1 cellular context compared by ENCODE assay signal in the genomic region with DNA sequence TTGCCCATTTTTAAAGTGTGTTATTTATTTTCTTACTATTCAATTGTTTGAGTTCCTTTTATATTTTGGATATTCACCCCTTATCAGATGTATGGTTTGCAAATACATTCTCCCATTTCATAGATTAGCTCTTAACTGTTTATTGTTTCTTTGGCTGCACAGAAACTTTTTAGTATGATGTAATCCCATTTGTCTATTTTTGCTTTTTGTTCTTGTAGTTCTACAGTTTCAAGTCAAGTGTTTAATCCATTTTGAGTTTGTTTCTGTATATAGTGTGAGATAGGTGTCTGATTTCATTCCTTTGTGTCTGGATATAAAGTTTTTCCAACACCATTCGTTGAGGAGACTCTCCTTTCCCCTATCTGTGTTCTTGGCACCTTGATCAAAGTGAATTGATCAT.
A peak's percentile ranks its signal among the peaks of the same experiment; 100 is the strongest.
TF ChIP-seq lines count a peak whose summit lies in the region.

No MANE protein-coding gene starts in this region.

TF ChIP-seq in HEK293, 187 proteins besides CTCF, POLR2A, EP300 and RAD21 (continued from another document):
- no peak for TF ChIP-seq MZF1 (tag by site-specific recombination; IDR thresholded peaks at IDR 0.05; ENCODE audit: borderline replicate concordance)
- no peak for TF ChIP-seq ZNF423 (tag by site-specific recombination; IDR thresholded peaks at IDR 0.05)
- TF ChIP-seq, protein P1, sequence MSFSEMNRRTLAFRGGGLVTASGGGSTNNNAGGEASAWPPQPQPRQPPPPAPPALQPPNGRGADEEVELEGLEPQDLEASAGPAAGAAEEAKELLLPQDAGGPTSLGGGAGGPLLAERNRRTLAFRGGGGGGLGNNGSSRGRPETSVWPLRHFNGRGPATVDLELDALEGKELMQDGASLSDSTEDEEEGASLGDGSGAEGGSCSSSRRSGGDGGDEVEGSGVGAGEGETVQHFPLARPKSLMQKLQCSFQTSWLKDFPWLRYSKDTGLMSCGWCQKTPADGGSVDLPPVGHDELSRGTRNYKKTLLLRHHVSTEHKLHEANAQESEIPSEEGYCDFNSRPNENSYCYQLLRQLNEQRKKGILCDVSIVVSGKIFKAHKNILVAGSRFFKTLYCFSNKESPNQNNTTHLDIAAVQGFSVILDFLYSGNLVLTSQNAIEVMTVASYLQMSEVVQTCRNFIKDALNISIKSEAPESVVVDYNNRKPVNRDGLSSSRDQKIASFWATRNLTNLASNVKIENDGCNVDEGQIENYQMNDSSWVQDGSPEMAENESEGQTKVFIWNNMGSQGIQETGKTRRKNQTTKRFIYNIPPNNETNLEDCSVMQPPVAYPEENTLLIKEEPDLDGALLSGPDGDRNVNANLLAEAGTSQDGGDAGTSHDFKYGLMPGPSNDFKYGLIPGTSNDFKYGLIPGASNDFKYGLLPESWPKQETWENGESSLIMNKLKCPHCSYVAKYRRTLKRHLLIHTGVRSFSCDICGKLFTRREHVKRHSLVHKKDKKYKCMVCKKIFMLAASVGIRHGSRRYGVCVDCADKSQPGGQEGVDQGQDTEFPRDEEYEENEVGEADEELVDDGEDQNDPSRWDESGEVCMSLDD (tag by site-specific recombination; IDR thresholded peaks at IDR 0.05) = no peak
- TF ChIP-seq, protein P2, sequence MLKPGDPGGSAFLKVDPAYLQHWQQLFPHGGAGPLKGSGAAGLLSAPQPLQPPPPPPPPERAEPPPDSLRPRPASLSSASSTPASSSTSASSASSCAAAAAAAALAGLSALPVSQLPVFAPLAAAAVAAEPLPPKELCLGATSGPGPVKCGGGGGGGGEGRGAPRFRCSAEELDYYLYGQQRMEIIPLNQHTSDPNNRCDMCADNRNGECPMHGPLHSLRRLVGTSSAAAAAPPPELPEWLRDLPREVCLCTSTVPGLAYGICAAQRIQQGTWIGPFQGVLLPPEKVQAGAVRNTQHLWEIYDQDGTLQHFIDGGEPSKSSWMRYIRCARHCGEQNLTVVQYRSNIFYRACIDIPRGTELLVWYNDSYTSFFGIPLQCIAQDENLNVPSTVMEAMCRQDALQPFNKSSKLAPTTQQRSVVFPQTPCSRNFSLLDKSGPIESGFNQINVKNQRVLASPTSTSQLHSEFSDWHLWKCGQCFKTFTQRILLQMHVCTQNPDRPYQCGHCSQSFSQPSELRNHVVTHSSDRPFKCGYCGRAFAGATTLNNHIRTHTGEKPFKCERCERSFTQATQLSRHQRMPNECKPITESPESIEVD (tag by site-specific recombination; IDR thresholded peaks at IDR 0.05) = peak; percentile 35; the same call in 1 of the 2 replicates
- no peak for TF ChIP-seq ZNF23 (tag by site-specific recombination; IDR thresholded peaks at IDR 0.05; ENCODE audit: borderline replicate concordance)
- no peak for TF ChIP-seq ZNF544 (tag by site-specific recombination; IDR thresholded peaks at IDR 0.05)
- no peak for TF ChIP-seq SP3 (tag by site-specific recombination; IDR thresholded peaks at IDR 0.05)
